ENCODE assay signal across 10 cellular contexts in genomic region chr10:17001961-17002749, GRCh38.
DNase-seq lines count a peak whose midpoint lies in the region; ATAC-seq, FAIRE-seq and TF ChIP-seq lines count a peak whose summit lies in the region.
"Had no signal": no experiment of that assay in that cellular context is flagged by ENCODE, and none has a peak within 500 bp of the region (broad histone marks: within the 10 kb centered on the region; RNA-seq: fewer than 3 reads in every experiment).

No MANE protein-coding gene starts in this region.

- intact Hi-C loops in left lung (cut with DNase I), result loop anchor here in 1 of 2 donors (10.0 kb wide), 1 partner anchor 203 kb away; the partner anchor contains the start of gene TRDMT1
- intact Hi-C loops in upper lobe of right lung (cut with DNase I), result no loop called here

- no peak for FAIRE-seq in HTR-8/SVneo (lab: Jason Lieb, UNC)

- ATAC-seq in HG03175 (IDR thresholded peaks at IDR 0.05; ENCODE audit: unreplicated experiment) (peak; percentile 63), left lung (peak; percentile 70), upper lobe of right lung (peak; percentile 54)

- H3K4me1 ChIP-seq in adipocyte (ENCODE audit: control insufficient read depth, insufficient read depth, low read length), result peaks cover 59% of the 10 kb centered on the region
- H3K4me1 ChIP-seq in left lung, result peaks cover 16 to 36% of the 10 kb centered on the region in 2 donors
- H3K4me1 ChIP-seq in upper lobe of right lung, result peaks cover 27% of the 10 kb centered on the region

- H3K36me3 ChIP-seq in adipocyte (ENCODE audit: control insufficient read depth, insufficient read depth, low read length, severe bottlenecking) (no peaks in the 10 kb centered on the region), left lung (no peaks in the 10 kb centered on the region), upper lobe of right lung (no peaks in the 10 kb centered on the region)

- H3K27ac ChIP-seq in left lung (peak overlapping the region; percentile 80 to 83), upper lobe of right lung (peak overlapping the region; percentile 78)
- H3K27ac ChIP-seq: 22Rv1 had no signal

- H3K4me3 ChIP-seq in adipocyte (ENCODE audit: low read length) (peak overlapping the region; percentile 65), left lung (no peak overlapping the region), upper lobe of right lung (no peak overlapping the region)

- H3K9me3 ChIP-seq in adipocyte (ENCODE audit: control insufficient read depth, low read length) (no peaks in the 10 kb centered on the region), left lung (no peaks in the 10 kb centered on the region), upper lobe of right lung (no peaks in the 10 kb centered on the region)

- DNase-seq in DMS53 (lab: John Stamatoyannopoulos, UW), result peak; percentile 49
- no peak for DNase-seq in DMS53 treated with DMSO at 0.1 percent for 48 hours (lab: John Stamatoyannopoulos, UW; ENCODE audit: unreplicated experiment)
- DNase-seq in adipocyte (ENCODE audit: low read depth), result peak; percentile 98
- peak in 1 of 2 donors; percentile 62 for DNase-seq in left lung
- no peak for DNase-seq in upper lobe of right lung
- DNase-seq in HTR-8/SVneo (ENCODE audit: insufficient read length, low spot score), result no peak
- no peak for DNase-seq in H4 (ENCODE audit: low spot score)
- DNase-seq: activated B cell treated with CpG ODN at 0.5 μM for 24 hours had no signal

- peak overlapping the region; percentile 78 for H3K9ac ChIP-seq in adipocyte (ENCODE audit: low read length)

- TF ChIP-seq CTCF in left lung (IDR thresholded peaks at IDR 0.05), result no peak
- no peak for TF ChIP-seq CTCF in upper lobe of right lung (IDR thresholded peaks at IDR 0.05)

- H3K27me3 ChIP-seq in adipocyte (replicated peaks; ENCODE audit: control insufficient read depth, insufficient read depth, low read length) (no peaks in the 10 kb centered on the region), left lung (no peaks in the 10 kb centered on the region), upper lobe of right lung (no peaks in the 10 kb centered on the region)

Comparison
In these comparisons a context has a peak if more than half of its experiments do, and no peak if none do; other contexts are left out.
1. DNase-seq: peak in DMS53 (single experiment) and adipocyte (single experiment); none in DMS53 treated with DMSO at 0.1 percent for 48 hours (single experiment), upper lobe of right lung (single experiment), HTR-8/SVneo (single experiment) and H4 (single experiment).
2. Peak in every context shown above with its lines, with median percentiles within 50 percentile points of each other: ATAC-seq.